In genomic region chr9:107712390-107712789, GRCh38 we compare ENCODE assay signal across 16 cellular contexts.
A peak's percentile ranks its signal among the peaks of the same experiment; 100 is the strongest.
DNase-seq lines count a peak whose midpoint lies in the region; TF ChIP-seq lines count a peak whose summit lies in the region.
"Had no signal": no experiment of that assay in that cellular context is flagged by ENCODE, and none has a peak within 500 bp of the region (broad histone marks: within the 10 kb centered on the region; RNA-seq: fewer than 3 reads in every experiment).

No MANE protein-coding gene starts in this region.

- CTCF ChIA-PET in PC-9 (lab: Charles Lee) = interaction anchor here (0.8 kb wide), 1 partner anchor 39 kb away, joined by 3 read pairs; no protein-coding TSS in a partner anchor

- H3K4me1 ChIP-seq in PC-9 (replicated peaks; ENCODE audit: insufficient read depth) (peaks cover 28% of the 10 kb centered on the region), endodermal cell (ENCODE audit: control insufficient read depth, insufficient read depth, low read length) (no peaks in the 10 kb centered on the region)

- no peak overlapping the region for H2AFZ ChIP-seq in PC-9

- BruUV-seq in PC-9 (replicated peaks; lab: Mats Ljungman, UMichigan) = no TSS peak

- H3K4me3 ChIP-seq in PC-9 (no peak overlapping the region), endodermal cell (ENCODE audit: low read length) (no peak overlapping the region), skeletal muscle cell (ENCODE audit: low read depth, low read length) (no peak overlapping the region)
- H3K4me3 ChIP-seq: Peyer's patch, thyroid gland had no signal

- H3K36me3 ChIP-seq in PC-9 (ENCODE audit: low read depth) = no peaks in the 10 kb centered on the region
- H3K36me3 ChIP-seq in endodermal cell (ENCODE audit: control insufficient read depth, insufficient read depth, low read length) = no peaks in the 10 kb centered on the region
- H3K36me3 ChIP-seq: Peyer's patch, thyroid gland had no signal

- H4K20me1 ChIP-seq in PC-9 (ENCODE audit: insufficient read depth) = no peaks in the 10 kb centered on the region

- H3K4me3 Mint-ChIP-seq in HFFc6 = no peak overlapping the region
- no peak overlapping the region for H3K4me3 Mint-ChIP-seq in endodermal cell
- no peak overlapping the region for H3K4me3 Mint-ChIP-seq in activated T-cell treated with anti-CD3 and anti-CD28 coated beads, Interleukin-2, amount 50 U/mL, for 24 hours
- H3K4me3 Mint-ChIP-seq: nephron had no signal

- H3K36me3 Mint-ChIP-seq in HFFc6 (ENCODE audit: low read depth) (no peaks in the 10 kb centered on the region), endodermal cell (ENCODE audit: low read depth) (no peaks in the 10 kb centered on the region)
- H3K36me3 Mint-ChIP-seq in activated T-cell treated with anti-CD3 and anti-CD28 coated beads, Interleukin-2, amount 50 U/mL, for 24 hours (ENCODE audit: low read depth) = no peaks in the 10 kb centered on the region

- H3K27me3 Mint-ChIP-seq in HFFc6 (ENCODE audit: insufficient read depth) (peaks cover 19% of the 10 kb centered on the region), endodermal cell (ENCODE audit: insufficient read depth) (peaks cover 40% of the 10 kb centered on the region)
- H3K27me3 Mint-ChIP-seq in activated T-cell treated with anti-CD3 and anti-CD28 coated beads, Interleukin-2, amount 50 U/mL, for 24 hours = no peaks in the 10 kb centered on the region

- H3K27me3 ChIP-seq in PC-9 (ENCODE audit: insufficient read depth, low read depth) = no peaks in the 10 kb centered on the region
- peaks cover 24% of the 10 kb centered on the region for H3K27me3 ChIP-seq in endodermal cell (ENCODE audit: control insufficient read depth, insufficient read depth, low read length, poor library complexity, severe bottlenecking)
- H3K27me3 ChIP-seq: Peyer's patch, thyroid gland had no signal

- peaks cover 11% of the 10 kb centered on the region for H3F3A ChIP-seq in PC-9 (ENCODE audit: insufficient read depth, low read depth)

- no peaks in the 10 kb centered on the region for H3K9me3 Mint-ChIP-seq in HFFc6
- no peaks in the 10 kb centered on the region for H3K9me3 Mint-ChIP-seq in endodermal cell
- peaks cover 8% of the 10 kb centered on the region for H3K9me3 Mint-ChIP-seq in activated T-cell treated with anti-CD3 and anti-CD28 coated beads, Interleukin-2, amount 50 U/mL, for 24 hours
- H3K9me3 Mint-ChIP-seq: nephron had no signal

- H3K27ac ChIP-seq in PC-9 (peak overlapping the region; percentile 79), endodermal cell (ENCODE audit: low read depth, low read length) (no peak overlapping the region)
- H3K27ac ChIP-seq: thyroid gland had no signal

- H3K9me2 ChIP-seq in PC-9 (ENCODE audit: insufficient read depth) = no peaks in the 10 kb centered on the region

- 86 to 93% methylated on average over 3 of the region's 3 CpGs for WGBS in endodermal cell (ENCODE audit: insufficient coverage in 1 of 2, insufficient read length in 1 of 2), 2 experiments

- no peaks in the 10 kb centered on the region for H3K9me3 ChIP-seq in PC-9 (ENCODE audit: insufficient read depth, low read depth)
- no peaks in the 10 kb centered on the region for H3K9me3 ChIP-seq in endodermal cell (ENCODE audit: control insufficient read depth, low read length)
- H3K9me3 ChIP-seq: Peyer's patch, thyroid gland had no signal

- intact Hi-C loops in PC-9 (cut with micrococcal nuclease; ENCODE audit: unreplicated experiment) = loop anchor here (2.0 kb wide), 2 partner anchors 42 to 222 kb away; no protein-coding TSS in a partner anchor

- no peaks in the 10 kb centered on the region for H3K79me2 ChIP-seq in PC-9 (ENCODE audit: low read depth)

- peak overlapping the region; percentile 59 for H3K4me2 ChIP-seq in PC-9

- TF ChIP-seq CTCF in HFFc6 (IDR thresholded peaks at IDR 0.05) (peak; percentile 25; the same call in 1 of the 2 replicates), PC-9 (conservative IDR thresholded peaks at IDR 0.05) (peak; percentile 51; the same call in 1 of the 2 replicates), endodermal cell (conservative IDR thresholded peaks at IDR 0.05) (peak; percentile 41)

- POLR2A ChIA-PET in PC-9 (lab: Charles Lee; ENCODE audit: unreplicated experiment) = interaction anchor here (0.6 kb wide), 2 partner anchors 36 to 69 kb away, joined by 6 to 8 read pairs; no protein-coding TSS in a partner anchor

- DNase-seq in HFFc6 (peak; percentile 37), PC-9 (peak; percentile 51 to 86), endodermal cell (no peak), skeletal muscle cell (ENCODE audit: low read depth) (peak; percentile 26), NAMALWA (ENCODE audit: low spot score) (no peak), NCI-H1092 treated with DMSO at 0.1 percent for 48 hours (lab: John Stamatoyannopoulos, UW) (no peak), DMS114 treated with DMSO at 0.1 percent for 48 hours (lab: John Stamatoyannopoulos, UW; ENCODE audit: unreplicated experiment) (no peak)
- no peak for DNase-seq in activated T-cell treated with anti-CD3 and anti-CD28 coated beads, Interleukin-2, amount 50 U/mL, for 24 hours
- DNase-seq: activated CD4-positive, alpha-beta T cell treated with anti-CD3 and anti-CD28 coated beads, Interleukin-2, amount 50 U/mL, for 48 hours; amygdala; glutamatergic neuron; NCI-H1417; Peyer's patch; stimulated activated CD4-positive, alpha-beta T cell treated with anti-CD3 and anti-CD28 coated beads, Interleukin-2, amount 100 ng/mL, for 48 hours; thyroid gland had no signal

- no peak overlapping the region for H3K27ac Mint-ChIP-seq in HFFc6
- no peak overlapping the region for H3K27ac Mint-ChIP-seq in endodermal cell
- no peak overlapping the region for H3K27ac Mint-ChIP-seq in activated T-cell treated with anti-CD3 and anti-CD28 coated beads, Interleukin-2, amount 50 U/mL, for 24 hours
- H3K27ac Mint-ChIP-seq: nephron had no signal

- H3K9ac ChIP-seq in endodermal cell (ENCODE audit: extremely low read depth, low read length, poor library complexity, severe bottlenecking) = no peak overlapping the region

- H3K4me1 Mint-ChIP-seq in HFFc6 (ENCODE audit: low read depth) (peaks cover 31% of the 10 kb centered on the region), endodermal cell (peaks cover 7% of the 10 kb centered on the region)
- H3K4me1 Mint-ChIP-seq in activated T-cell treated with anti-CD3 and anti-CD28 coated beads, Interleukin-2, amount 50 U/mL, for 24 hours (ENCODE audit: low read depth) = no peaks in the 10 kb centered on the region

Comparison
In these comparisons a context has a peak if more than half of its experiments do, and no peak if none do; other contexts are left out.
1. DNase-seq: peak in HFFc6 (single experiment), PC-9 (2 of 2) and skeletal muscle cell (single experiment); none in endodermal cell (single experiment), NAMALWA (single experiment), NCI-H1092 treated with DMSO at 0.1 percent for 48 hours (single experiment), activated T-cell treated with anti-CD3 and anti-CD28 coated beads, Interleukin-2, amount 50 U/mL, for 24 hours (single experiment) and DMS114 treated with DMSO at 0.1 percent for 48 hours (single experiment).
2. Peak in every context shown above with its lines, with median percentiles within 50 percentile points of each other: CTCF ChIP-seq.